In the genomic region with DNA sequence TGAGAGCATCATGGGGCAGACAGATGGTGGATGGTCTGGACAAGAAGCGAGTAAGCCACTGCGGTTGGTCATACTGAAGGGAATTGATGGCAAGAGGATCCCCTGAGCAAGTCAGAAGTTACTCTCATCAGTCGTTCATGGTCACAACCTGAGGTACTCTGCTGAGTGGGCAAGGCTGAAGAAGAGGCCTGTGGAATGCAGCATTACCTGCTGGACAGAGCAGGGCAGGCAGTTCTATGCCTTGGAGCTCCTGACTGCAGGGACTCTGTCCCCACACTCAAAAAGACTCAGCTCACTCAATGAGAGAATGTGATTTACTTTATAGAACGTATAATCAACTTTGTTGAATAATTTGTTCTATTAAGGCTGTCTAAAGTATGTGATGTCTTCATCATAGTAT, we compare ENCODE assay signal across 1 cellular context.
TF ChIP-seq lines count a peak whose summit lies in the region.

No MANE protein-coding gene starts in this region.

TF ChIP-seq in HepG2, 621 proteins besides CTCF, POLR2A, EP300 and RAD21:
- TF ChIP-seq ZNF670 (CRISPR knock-in tag; IDR thresholded peaks at IDR 0.05; ENCODE audit: borderline replicate concordance) (no peak), PRPF4 (IDR thresholded peaks at IDR 0.05; ENCODE audit: low read depth, low read length, poor library complexity, severe bottlenecking) (no peak), PAF1 (CRISPR knock-in tag; IDR thresholded peaks at IDR 0.05) (no peak), SMYD3 (CRISPR knock-in tag; IDR thresholded peaks at IDR 0.05) (no peak), RBM22 (optimal IDR thresholded peaks at IDR 0.05; ENCODE audit: low read length) (peak; percentile 15), ZNF263 (CRISPR knock-in tag; IDR thresholded peaks at IDR 0.05) (no peak), ZSCAN29 (CRISPR knock-in tag; conservative IDR thresholded peaks at IDR 0.05) (no peak), ZNF282 (IDR thresholded peaks at IDR 0.05; ENCODE audit: partially characterized antibody) (no peak)
- TF ChIP-seq, protein P1, sequence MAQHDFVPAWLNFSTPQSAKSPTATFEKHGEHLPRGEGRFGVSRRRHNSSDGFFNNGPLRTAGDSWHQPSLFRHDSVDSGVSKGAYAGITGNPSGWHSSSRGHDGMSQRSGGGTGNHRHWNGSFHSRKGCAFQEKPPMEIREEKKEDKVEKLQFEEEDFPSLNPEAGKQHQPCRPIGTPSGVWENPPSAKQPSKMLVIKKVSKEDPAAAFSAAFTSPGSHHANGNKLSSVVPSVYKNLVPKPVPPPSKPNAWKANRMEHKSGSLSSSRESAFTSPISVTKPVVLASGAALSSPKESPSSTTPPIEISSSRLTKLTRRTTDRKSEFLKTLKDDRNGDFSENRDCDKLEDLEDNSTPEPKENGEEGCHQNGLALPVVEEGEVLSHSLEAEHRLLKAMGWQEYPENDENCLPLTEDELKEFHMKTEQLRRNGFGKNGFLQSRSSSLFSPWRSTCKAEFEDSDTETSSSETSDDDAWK (CRISPR knock-in tag; IDR thresholded peaks at IDR 0.05) = no peak
